Comparison of ENCODE assay signal across 20 cellular contexts in genomic region chr4:184887947-184888346, GRCh38.
DNase-seq lines count a peak whose midpoint lies in the region; ATAC-seq lines count a peak whose summit lies in the region.
"Had no signal": no experiment of that assay in that cellular context is flagged by ENCODE, and none has a peak within 500 bp of the region (broad histone marks: within the 10 kb centered on the region; RNA-seq: fewer than 3 reads in every experiment).

No MANE protein-coding gene starts in this region.

- H3K4me3 ChIP-seq in right cardiac atrium (ENCODE audit: low read length) (no peak overlapping the region), subcutaneous abdominal adipose tissue (ENCODE audit: low read depth in 1 of 5, low read length in 5 of 5) (no peak overlapping the region)
- H3K4me3 ChIP-seq: HAP-1 had no signal

- 72% methylated on average over 6 of the region's 6 CpGs for WGBS in right cardiac atrium

- H3K9ac ChIP-seq in subcutaneous abdominal adipose tissue (ENCODE audit: low read length in 5 of 5): no peak overlapping the region

- intact Hi-C loops in left ventricle myocardium superior (cut with micrococcal nuclease): no loop called here
- intact Hi-C loops in right cardiac atrium (cut with DNase I): no loop called here

- H3K4me1 Mint-ChIP-seq in T-helper 17 cell: peaks cover 5% of the 10 kb centered on the region

- H3K27ac Mint-ChIP-seq in T-helper 17 cell: peak overlapping the region; percentile 41
- H3K27ac Mint-ChIP-seq: B cell; CD4-positive, alpha-beta memory T cell; HFFc6 had no signal

- H3K9me3 ChIP-seq in right cardiac atrium (ENCODE audit: control insufficient read depth, low read length): no peaks in the 10 kb centered on the region
- no peaks in the 10 kb centered on the region for H3K9me3 ChIP-seq in T-helper 17 cell (ENCODE audit: control insufficient read depth, low read length, poor library complexity, severe bottlenecking)
- no peaks in the 10 kb centered on the region for H3K9me3 ChIP-seq in subcutaneous abdominal adipose tissue (ENCODE audit: control insufficient read depth in 5 of 5, low read length in 5 of 5)
- H3K9me3 ChIP-seq: HAP-1 had no signal

- H3K36me3 Mint-ChIP-seq in T-helper 17 cell (ENCODE audit: low read depth): no peaks in the 10 kb centered on the region
- H3K36me3 Mint-ChIP-seq: CD4-positive, alpha-beta memory T cell had no signal

- H3K27me3 ChIP-seq in right cardiac atrium (ENCODE audit: control insufficient read depth, insufficient read depth): no peaks in the 10 kb centered on the region
- no peaks in the 10 kb centered on the region for H3K27me3 ChIP-seq in subcutaneous abdominal adipose tissue (ENCODE audit: control insufficient read depth in 5 of 5, insufficient read depth in 4 of 5, low read length in 5 of 5)

- H3K27ac ChIP-seq in right cardiac atrium (ENCODE audit: low read length) (no peak overlapping the region), subcutaneous abdominal adipose tissue (ENCODE audit: low read depth, low read length) (peak overlapping the region; percentile 74)
- H3K27ac ChIP-seq: 22Rv1 had no signal

- no peak for DNase-seq in left ventricle myocardium superior
- no peak for DNase-seq in right cardiac atrium
- no peak for DNase-seq in T-helper 17 cell
- DNase-seq in left lobe of liver (ENCODE audit: low spot score): peak; percentile 61
- DNase-seq in activated CD4-positive, alpha-beta T cell treated with anti-CD3 and anti-CD28 coated beads, Interleukin-2, amount 50 U/mL, for 4 hours: no peak
- DNase-seq: C1 segment of cervical spinal cord; Calu3; CD4-positive, alpha-beta memory T cell; COR-L47; DMS53; DMS79 treated with DMSO at 0.1 percent for 48 hours; GF-D8; GOT3; HFFc6 had no signal

- no peaks in the 10 kb centered on the region for H3K36me3 ChIP-seq in subcutaneous abdominal adipose tissue (ENCODE audit: control insufficient read depth in 5 of 5, insufficient read depth in 5 of 5, low read length in 5 of 5)
- H3K36me3 ChIP-seq: HAP-1 had no signal

- ATAC-seq in left ventricle myocardium superior (peak; percentile 14), right cardiac atrium (no peak), T-helper 17 cell (no peak), left lobe of liver (peak; percentile 50), HG02571 (IDR thresholded peaks at IDR 0.05; ENCODE audit: unreplicated experiment) (no peak), GM19463 (IDR thresholded peaks at IDR 0.05; ENCODE audit: unreplicated experiment) (no peak)

- peaks cover 19% of the 10 kb centered on the region for H3K27me3 Mint-ChIP-seq in T-helper 17 cell

- H3K4me1 ChIP-seq in right cardiac atrium (ENCODE audit: control insufficient read depth, insufficient read depth, low read length): no peaks in the 10 kb centered on the region
- peaks cover 2 to 56% (median 39%) of the 10 kb centered on the region in 5 donors for H3K4me1 ChIP-seq in subcutaneous abdominal adipose tissue (ENCODE audit: control insufficient read depth in 5 of 5, insufficient read depth in 5 of 5, low read length in 5 of 5)
- H3K4me1 ChIP-seq: HAP-1 had no signal

- H3K4me3 Mint-ChIP-seq in T-helper 17 cell: no peak overlapping the region
- H3K4me3 Mint-ChIP-seq: B cell; CD4-positive, alpha-beta memory T cell; HFFc6 had no signal

Comparison
In these comparisons a context has a peak if more than half of its experiments do, and no peak if none do; other contexts are left out.
1. ATAC-seq: peak in left ventricle myocardium superior (single experiment) and left lobe of liver (single experiment); none in right cardiac atrium (0 of 2), T-helper 17 cell (single experiment), HG02571 (single experiment) and GM19463 (single experiment).